ENCODE assay signal across 19 cellular contexts in the genomic region with DNA sequence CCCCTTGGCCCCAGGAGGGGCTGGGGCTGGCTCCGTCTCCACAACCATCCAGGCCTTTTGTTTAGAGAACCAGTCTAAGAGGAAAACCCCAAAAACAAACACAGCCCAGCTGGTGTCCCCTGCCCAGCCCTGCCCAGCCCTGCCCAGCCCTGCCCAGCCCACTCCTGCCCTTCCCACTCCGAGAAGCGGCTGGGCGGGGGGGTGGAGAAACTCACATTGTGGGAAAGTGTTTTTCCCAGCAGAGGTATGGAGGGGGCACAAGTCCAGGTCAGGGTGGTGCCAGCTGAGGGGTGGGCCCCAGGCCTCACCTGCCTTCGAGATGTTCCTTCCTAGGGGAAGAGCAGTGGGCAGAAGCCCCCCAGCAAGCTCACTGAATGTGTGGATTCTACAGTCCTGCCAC. TPM values are rescaled to one million over a fixed set of nuclear protein-coding genes. Genes with fewer than 3 reads are reported as not detected.
DNase-seq lines count a peak whose midpoint lies in the region; ATAC-seq, FAIRE-seq and TF ChIP-seq lines count a peak whose summit lies in the region.
"Had no signal": no experiment of that assay in that cellular context is flagged by ENCODE, and none has a peak within 500 bp of the region (broad histone marks: within the 10 kb centered on the region; RNA-seq: fewer than 3 reads in every experiment).

No MANE protein-coding gene starts in this region.

- no peak overlapping the region for H3K23ac ChIP-seq in trophoblast cell (ENCODE audit: low read length)

- TF ChIP-seq EP300 in A549 (IDR thresholded peaks at IDR 0.05), result no peak
- TF ChIP-seq EP300 in gastroesophageal sphincter (IDR thresholded peaks at IDR 0.05), result no peak

- 100% methylated on average over 1 of the region's 5 CpGs for WGBS in A549 (ENCODE audit: missing lambda C conversion rate)
- no CpG with 5 or more reads among the region's 5 CpGs for WGBS in trophoblast cell (ENCODE audit: extremely low coverage, insufficient coverage, insufficient read length)
- WGBS in gastroesophageal sphincter (ENCODE audit: low coverage in 1 of 2), 2 donors, result 80% methylated on average over 3 of the region's 5 CpGs; no CpG with 5 or more reads in 1 of the 2 donors

- H2BK12ac ChIP-seq in trophoblast cell (ENCODE audit: low read length), result peak overlapping the region; percentile 46

- no peaks in the 10 kb centered on the region for H3K79me2 ChIP-seq in trophoblast cell (ENCODE audit: control insufficient read depth, insufficient read depth, low read length, poor library complexity)

- no peak overlapping the region for H2AFZ ChIP-seq in trophoblast cell (ENCODE audit: insufficient read depth, low read length, poor library complexity)

- peaks cover 1% of the 10 kb centered on the region for H3K79me1 ChIP-seq in trophoblast cell (ENCODE audit: low read length)

- no peak overlapping the region for H4K12ac ChIP-seq in trophoblast cell (ENCODE audit: low read depth, low read length)

- H3K4me3 ChIP-seq in A549 (no peak overlapping the region), trophoblast cell (ENCODE audit: low read depth, low read length) (no peak overlapping the region), gastroesophageal sphincter (no peak overlapping the region)
- H3K4me3 ChIP-seq: K562 had no signal

- H3K9me3 ChIP-seq in A549 (no peaks in the 10 kb centered on the region), trophoblast cell (ENCODE audit: insufficient read depth, low read depth, low read length) (no peaks in the 10 kb centered on the region), gastroesophageal sphincter (no peaks in the 10 kb centered on the region)

- H3K27ac ChIP-seq in A549 (peak overlapping the region; percentile 52 to 86; a peak in 5 of 6 replicates), trophoblast cell (ENCODE audit: low read depth, low read length) (no peak overlapping the region), gastroesophageal sphincter (no peak overlapping the region)
- H3K27ac ChIP-seq: HL-60 had no signal

- no peaks in the 10 kb centered on the region for H3K36me3 ChIP-seq in trophoblast cell (ENCODE audit: control insufficient read depth in 1 of 2, insufficient read depth in 2 of 2, low read length in 2 of 2)
- H3K36me3 ChIP-seq in gastroesophageal sphincter, result no peaks in the 10 kb centered on the region

- H3K27ac Mint-ChIP-seq in stimulated activated naive B cell treated with anti-CD40 and anti-IgM and Interleukin-4, amounts not matched to agents 10 μg/mL and 1 μg/mL and 100 μg/mL, for 72 hours, result no peak overlapping the region

- DNase-seq in A549 (ENCODE audit: low read depth in 1 of 2, low spot score in 1 of 2), result no peak
- DNase-seq in NCI-H69 (lab: John Stamatoyannopoulos, UW), result peak; percentile 26
- DNase-seq in left colon, result peak; percentile 70 to 72
- no peak for DNase-seq in trophoblast cell
- DNase-seq in H4 (ENCODE audit: low spot score), result no peak
- no peak for DNase-seq in anterior cingulate cortex (lab: John Stamatoyannopoulos, UW)
- DNase-seq in stimulated activated naive B cell treated with anti-CD40 and anti-IgM and Interleukin-4, amounts not matched to agents 10 μg/mL and 1 μg/mL and 100 μg/mL, for 72 hours, result no peak
- DNase-seq: C1 segment of cervical spinal cord, DMS 273 treated with DMSO at 0.1 percent for 48 hours, NCI-H187, NCI-H345, NCI-H526, PC-3 had no signal

- H3K4me1 ChIP-seq in A549, result peaks cover 33% of the 10 kb centered on the region
- H3K4me1 ChIP-seq in trophoblast cell (ENCODE audit: control insufficient read depth in 1 of 2, insufficient read depth in 2 of 2, low read length in 2 of 2), result peaks cover 5 to 11% of the 10 kb centered on the region in 2 experiments
- H3K4me1 ChIP-seq in gastroesophageal sphincter, result peaks cover 0 to 9% (median 4%) of the 10 kb centered on the region in 3 donors

- TF ChIP-seq RAD21 in A549 (conservative IDR thresholded peaks at IDR 0.05 in 1 of 2, IDR thresholded peaks at IDR 0.05 in 1 of 2), result no peak

- H3K4me3 Mint-ChIP-seq in stimulated activated naive B cell treated with anti-CD40 and anti-IgM and Interleukin-4, amounts not matched to agents 10 μg/mL and 1 μg/mL and 100 μg/mL, for 72 hours, result no peak overlapping the region

- no peaks in the 10 kb centered on the region for H3K36me3 Mint-ChIP-seq in stimulated activated naive B cell treated with anti-CD40 and anti-IgM and Interleukin-4, amounts not matched to agents 10 μg/mL and 1 μg/mL and 100 μg/mL, for 72 hours

- H2BK5ac ChIP-seq in trophoblast cell (ENCODE audit: low read depth, low read length, poor library complexity), result no peak overlapping the region

- no peak overlapping the region for H4K91ac ChIP-seq in trophoblast cell (ENCODE audit: low read depth, low read length)

- POLR2A ChIA-PET in A549 (lab: Yijun Ruan, JAX), result no interaction called here

- CTCF ChIA-PET in A549 (lab: Yijun Ruan, JAX), result interaction anchor here (1.1 to 12.5 kb wide), 14 partner anchors 10 to 280 kb away, joined by 4 to 318 read pairs (median 23); a partner anchor contains a TSS

- peaks cover 10 to 16% of the 10 kb centered on the region in 2 donors for H3K4me1 Mint-ChIP-seq in stimulated activated naive B cell treated with anti-CD40 and anti-IgM and Interleukin-4, amounts not matched to agents 10 μg/mL and 1 μg/mL and 100 μg/mL, for 72 hours

- no peak for ATAC-seq in A549
- ATAC-seq in left colon, result peak; percentile 73
- ATAC-seq in stimulated activated naive B cell treated with anti-CD40 and anti-IgM and Interleukin-4, amounts not matched to agents 10 μg/mL and 1 μg/mL and 100 μg/mL, for 72 hours (replicated peaks), result no peak
- ATAC-seq in gastroesophageal sphincter, result no peak
- ATAC-seq: HCT116, K562, PC-3 had no signal

- intact Hi-C loops in left colon (cut with DNase I, micrococcal nuclease), result loop anchor here in 1 of 2 donors (5.0 kb wide), 1 partner anchor 159 kb away; no protein-coding TSS in a partner anchor

- TF ChIP-seq CTCF in A549 (IDR thresholded peaks at IDR 0.05) (no peak), gastroesophageal sphincter (IDR thresholded peaks at IDR 0.05) (no peak)

- H3K14ac ChIP-seq in trophoblast cell (ENCODE audit: low read length), result peak overlapping the region; percentile 2

- no peak overlapping the region for H3K4ac ChIP-seq in trophoblast cell (ENCODE audit: low read depth, low read length)

- no peak overlapping the region for H2AK5ac ChIP-seq in trophoblast cell (ENCODE audit: low read length)

- H3K4me2 ChIP-seq in A549, result 0 out of 3 replicates have a peak overlapping the region, but pooled peaks have one; percentile 14
- no peak overlapping the region for H3K4me2 ChIP-seq in trophoblast cell (ENCODE audit: low read length)

- H3K27me3 ChIP-seq in trophoblast cell (ENCODE audit: insufficient read depth, low read length), result no peaks in the 10 kb centered on the region
- no peaks in the 10 kb centered on the region for H3K27me3 ChIP-seq in gastroesophageal sphincter

- no peak for FAIRE-seq in A549 (lab: Jason Lieb, UNC)
- FAIRE-seq: GM12892, HTR-8/SVneo, K562 had no signal

- H2BK120ac ChIP-seq in trophoblast cell (ENCODE audit: insufficient read depth, low read length, poor library complexity), result no peak overlapping the region

- H3K9me3 Mint-ChIP-seq in stimulated activated naive B cell treated with anti-CD40 and anti-IgM and Interleukin-4, amounts not matched to agents 10 μg/mL and 1 μg/mL and 100 μg/mL, for 72 hours, result no peaks in the 10 kb centered on the region

- H4K8ac ChIP-seq in trophoblast cell (ENCODE audit: low read depth, low read length), result no peak overlapping the region

- peaks cover under 1 to 9% of the 10 kb centered on the region in 2 donors for H3K27me3 Mint-ChIP-seq in stimulated activated naive B cell treated with anti-CD40 and anti-IgM and Interleukin-4, amounts not matched to agents 10 μg/mL and 1 μg/mL and 100 μg/mL, for 72 hours

- H3K18ac ChIP-seq in trophoblast cell (ENCODE audit: low read length), result no peak overlapping the region

- no peak overlapping the region for H3K9ac ChIP-seq in trophoblast cell (ENCODE audit: low read length)

- TF ChIP-seq POLR2A in A549 (IDR thresholded peaks at IDR 0.05; ENCODE audit: low read length), result no peak
- TF ChIP-seq POLR2A in gastroesophageal sphincter (IDR thresholded peaks at IDR 0.05), result no peak

RNA-seq across cellular contexts. Expression of a gene that starts 10.0 kb away (rescaled TPM):
- polyA plus RNA-seq in A549 (2011; rRNA removed), result 2.3 and 2.9 TPM in 2 replicates
- 6.0 and 9.1 TPM in 2 replicates for polyA plus RNA-seq in A549 (2012; cell fraction: cytosol; rRNA removed)
- polyA plus RNA-seq in A549 (2012; cell fraction: nucleus; rRNA removed), result 5.6 and 8.7 TPM in 2 replicates
- 5.9 to 6.7 TPM (median 6.3 TPM) in 3 replicates for polyA plus RNA-seq in A549 (2017; fragmentation: RNase III; extraction: RNeasy Plus Mini Kit Qiagen cat#74134 plus additional on column Dnase treatment)
- polyA minus RNA-seq in A549 (2011; rRNA and poly(A)+ RNA removed), result 6.3 and 8.5 TPM in 2 replicates
- total RNA-seq in left colon, result not detected
- 0.04 TPM in 2 replicates for polyA plus RNA-seq in trophoblast cell (2013)
- 0.08 and 0.62 TPM in 2 replicates for total RNA-seq in H4 (2014; rRNA removed; shearing (Covaris generic))
- total RNA-seq in gastroesophageal sphincter, result not detected

RNA-seq across cellular contexts. Expression of a gene that starts 39.9 kb away (rescaled TPM):
- polyA plus RNA-seq in A549 (2011; rRNA removed) (0.11 and 0.14 TPM in 2 replicates), A549 (2017; fragmentation: RNase III; extraction: RNeasy Plus Mini Kit Qiagen cat#74134 plus additional on column Dnase treatment) (0.07 to 0.18 TPM (median 0.08 TPM) in 3 replicates)
- 0.04 and 0.07 TPM in 2 replicates for polyA plus RNA-seq in A549 (2012; cell fraction: cytosol; rRNA removed)
- 0.39 and 0.41 TPM in 2 replicates for polyA plus RNA-seq in A549 (2012; cell fraction: nucleus; rRNA removed)
- not detected in 2 replicates for polyA minus RNA-seq in A549 (2011; rRNA and poly(A)+ RNA removed)
- total RNA-seq in left colon (under 1 TPM in 1 of 2 donors, not detected in 1; 0.14 TPM), gastroesophageal sphincter (1 to 10 TPM in 2 of 4 donors, under 1 TPM in 2; 0.20 to 1.9 (median 0.82) TPM)
- polyA plus RNA-seq in trophoblast cell (2013), result 0.17 and 0.18 TPM in 2 replicates
- total RNA-seq in H4 (2014; rRNA removed; shearing (Covaris generic)), result not detected in 2 replicates
- total RNA-seq: PC-3 had no signal

Comparison
In these comparisons a context has a peak if more than half of its experiments do, and no peak if none do; other contexts are left out.
1. DNase-seq: peak in NCI-H69 (single experiment) and left colon (2 of 2); none in A549 (0 of 2), trophoblast cell (0 of 2), H4 (single experiment), anterior cingulate cortex (0 of 58) and stimulated activated naive B cell treated with anti-CD40 and anti-IgM and Interleukin-4, amounts not matched to agents 10 μg/mL and 1 μg/mL and 100 μg/mL, for 72 hours (single experiment).
2. H3K27ac ChIP-seq: peak in A549 (2 of 2); none in trophoblast cell (single experiment) and gastroesophageal sphincter (0 of 4).